Comparison of ENCODE assay signal across 11 cellular contexts in the genomic region with DNA sequence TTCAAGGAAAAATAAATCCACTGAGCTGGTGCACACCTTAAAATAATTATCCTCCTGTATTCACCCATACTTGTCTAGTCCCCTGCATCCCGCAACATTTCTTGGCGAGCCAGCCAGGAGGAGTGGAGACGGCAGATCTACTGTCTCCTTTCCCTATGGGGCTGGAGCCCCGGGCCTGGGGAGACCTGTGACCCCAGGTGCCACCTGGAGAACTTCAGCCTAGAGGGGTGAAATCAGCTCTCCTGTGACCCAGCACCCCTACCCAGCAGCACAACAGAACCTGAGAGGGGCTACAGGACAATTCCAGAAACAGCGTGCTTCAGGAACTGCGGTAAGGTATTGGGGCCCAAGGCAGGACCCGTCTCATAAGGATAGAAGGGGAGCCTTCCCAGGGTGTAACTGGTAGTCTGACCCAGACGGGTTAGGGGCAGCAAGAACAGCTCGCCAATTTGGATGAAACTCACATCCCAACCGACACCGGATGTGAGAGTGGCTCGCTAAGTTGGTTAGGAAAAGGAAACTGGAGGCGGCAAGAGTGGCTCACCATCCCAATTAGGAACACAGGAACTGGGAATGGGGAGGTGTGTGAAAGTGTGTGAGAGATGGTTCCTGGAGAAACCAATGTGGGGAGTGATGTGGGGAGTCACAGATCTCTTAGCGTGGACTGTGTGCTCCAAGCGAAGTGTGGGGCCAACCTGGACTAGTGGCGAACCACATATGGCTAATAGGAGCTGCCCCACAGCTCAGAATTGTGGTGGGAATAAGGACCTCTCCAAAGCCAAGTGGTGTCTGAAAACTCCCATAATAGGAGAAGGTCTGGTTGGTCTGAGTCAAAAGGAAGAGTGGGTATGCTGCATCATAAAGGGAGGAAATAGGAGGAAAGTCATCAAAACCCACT. TPM values are rescaled to one million over a fixed set of nuclear protein-coding genes. Genes with fewer than 3 reads are reported as not detected.
DNase-seq lines count a peak whose midpoint lies in the region; ATAC-seq, FAIRE-seq and TF ChIP-seq lines count a peak whose summit lies in the region.
"Had no signal": no experiment of that assay in that cellular context is flagged by ENCODE, and none has a peak within 500 bp of the region (broad histone marks: within the 10 kb centered on the region; RNA-seq: fewer than 3 reads in every experiment).

No MANE protein-coding gene starts in this region.

- H3K9me3 Mint-ChIP-seq in MCF 10A (ENCODE audit: unreplicated experiment) = no peaks in the 10 kb centered on the region
- H3K9me3 Mint-ChIP-seq in activated CD8-positive, alpha-beta memory T cell treated with anti-CD3 and anti-CD28 coated beads, Interleukin-2, amount 10 ng/mL, durations not matched to agents 7 days and 5 days (ENCODE audit: low read depth) = no peaks in the 10 kb centered on the region
- H3K9me3 Mint-ChIP-seq in activated CD4-positive, alpha-beta memory T cell treated with anti-CD3 and anti-CD28 coated beads, Interleukin-2, amount 10 ng/mL, durations not matched to agents 7 days and 5 days = no peaks in the 10 kb centered on the region

- FAIRE-seq in HepG2 (lab: Jason Lieb, UNC) = no peak

- peaks cover 4% of the 10 kb centered on the region for H3K36me3 Mint-ChIP-seq in MCF 10A (ENCODE audit: insufficient read depth, unreplicated experiment)
- no peaks in the 10 kb centered on the region for H3K36me3 Mint-ChIP-seq in activated CD8-positive, alpha-beta memory T cell treated with anti-CD3 and anti-CD28 coated beads, Interleukin-2, amount 10 ng/mL, durations not matched to agents 7 days and 5 days
- H3K36me3 Mint-ChIP-seq in activated CD4-positive, alpha-beta memory T cell treated with anti-CD3 and anti-CD28 coated beads, Interleukin-2, amount 10 ng/mL, durations not matched to agents 7 days and 5 days (ENCODE audit: low read depth) = no peaks in the 10 kb centered on the region

- H3K79me2 ChIP-seq in HepG2 (ENCODE audit: insufficient read depth, low read length) = no peaks in the 10 kb centered on the region

- TF ChIP-seq RAD21 in HepG2 (CRISPR knock-in tag; IDR thresholded peaks at IDR 0.05) = no peak

- TF ChIP-seq EP300 in HepG2 (IDR thresholded peaks at IDR 0.05; ENCODE audit: low read depth in 2 of 2, low read length in 2 of 2) (no peak), HepG2 (CRISPR knock-in tag; IDR thresholded peaks at IDR 0.05; ENCODE audit: borderline replicate concordance) (no peak)

- peak overlapping the region in 2 of 3 experiments; percentile 66 to 67; a peak in 4 of 6 replicates for H3K4me3 ChIP-seq in HepG2 (replicated peaks in 1 of 3; ENCODE audit: insufficient read depth in 1 of 3, low read depth in 2 of 3, low read length in 3 of 3)
- no peak overlapping the region for H3K4me3 ChIP-seq in right lobe of liver
- peak overlapping the region in 1 of 2 experiments; percentile 23 for H3K4me3 ChIP-seq in neutrophil (ENCODE audit: low read depth in 1 of 2, low read length in 1 of 2)

- peak overlapping the region; percentile 30 for H3K27ac Mint-ChIP-seq in MCF 10A (ENCODE audit: low read depth, unreplicated experiment)
- H3K27ac Mint-ChIP-seq in activated CD8-positive, alpha-beta memory T cell treated with anti-CD3 and anti-CD28 coated beads, Interleukin-2, amount 10 ng/mL, durations not matched to agents 7 days and 5 days = no peak overlapping the region
- no peak overlapping the region for H3K27ac Mint-ChIP-seq in activated CD4-positive, alpha-beta memory T cell treated with anti-CD3 and anti-CD28 coated beads, Interleukin-2, amount 10 ng/mL, durations not matched to agents 7 days and 5 days

- no TSS peak for BruUV-seq in HepG2 (replicated peaks; lab: Mats Ljungman, UMichigan)
- BruUV-seq in MCF 10A (replicated peaks; lab: Mats Ljungman, UMichigan) = no TSS peak

- no peak overlapping the region; the same call in 1 of the 2 replicates for H3K9ac ChIP-seq in HepG2 (ENCODE audit: insufficient read depth, low read depth, low read length)

- in situ Hi-C loops in HepG2 (cut with HindIII; ENCODE audit: extremely low pct_ligation_motif_present, low pct_unique_long_range_greater_than_20kb) = no loop called here

- H3K36me3 ChIP-seq in HepG2 (replicated peaks in 1 of 2; ENCODE audit: control insufficient read depth in 1 of 2, insufficient read depth in 2 of 2, low read length in 2 of 2) (no peaks in the 10 kb centered on the region), right lobe of liver (no peaks in the 10 kb centered on the region), neutrophil (no peaks in the 10 kb centered on the region)

- ATAC-seq in HepG2 (peak; percentile 10; the same call in 1 of the 3 replicates), right lobe of liver (no peak), GM21723 (IDR thresholded peaks at IDR 0.05; ENCODE audit: unreplicated experiment) (no peak), GM19467 (IDR thresholded peaks at IDR 0.05; ENCODE audit: unreplicated experiment) (no peak)
- ATAC-seq in activated CD8-positive, alpha-beta memory T cell treated with anti-CD3 and anti-CD28 coated beads, Interleukin-2, amount 10 ng/mL, durations not matched to agents 7 days and 5 days = no peak
- ATAC-seq: Panc1 had no signal

- no peak overlapping the region for H3K4me3 Mint-ChIP-seq in MCF 10A (ENCODE audit: unreplicated experiment)
- H3K4me3 Mint-ChIP-seq in activated CD8-positive, alpha-beta memory T cell treated with anti-CD3 and anti-CD28 coated beads, Interleukin-2, amount 10 ng/mL, durations not matched to agents 7 days and 5 days = no peak overlapping the region
- H3K4me3 Mint-ChIP-seq in activated CD4-positive, alpha-beta memory T cell treated with anti-CD3 and anti-CD28 coated beads, Interleukin-2, amount 10 ng/mL, durations not matched to agents 7 days and 5 days = no peak overlapping the region

- DNase-seq in HepG2 (ENCODE audit: low spot score) (no peak), right lobe of liver (no peak), MCF 10A (ENCODE audit: unreplicated experiment) (no peak)
- DNase-seq in activated CD8-positive, alpha-beta memory T cell treated with anti-CD3 and anti-CD28 coated beads, Interleukin-2, amount 10 ng/mL, durations not matched to agents 7 days and 5 days = no peak
- DNase-seq in activated CD4-positive, alpha-beta memory T cell treated with anti-CD3 and anti-CD28 coated beads, Interleukin-2, amount 10 ng/mL, durations not matched to agents 7 days and 5 days = no peak
- DNase-seq: activated CD4-positive, alpha-beta T cell treated with anti-CD3 and anti-CD28 coated beads for 1 hour; NCI-H1105 had no signal

- peaks cover 0 to 16% of the 10 kb centered on the region in 2 experiments; a peak in 3 of 5 replicates for H3K27me3 ChIP-seq in HepG2 (ENCODE audit: control insufficient read depth in 1 of 2, insufficient read depth in 2 of 2, low read length in 2 of 2)
- no peaks in the 10 kb centered on the region for H3K27me3 ChIP-seq in right lobe of liver
- H3K27me3 ChIP-seq in neutrophil = peaks cover 8% of the 10 kb centered on the region

- no peaks in the 10 kb centered on the region for H3K9me3 ChIP-seq in HepG2 (ENCODE audit: low read length)
- H3K9me3 ChIP-seq in right lobe of liver = no peaks in the 10 kb centered on the region
- no peaks in the 10 kb centered on the region for H3K9me3 ChIP-seq in neutrophil

- peaks cover 26% of the 10 kb centered on the region for H3K4me1 ChIP-seq in HepG2 (ENCODE audit: insufficient read depth, low read length)
- peaks cover 0 to 18% (median 1%) of the 10 kb centered on the region in 4 donors for H3K4me1 ChIP-seq in right lobe of liver
- peaks cover 13 to 19% of the 10 kb centered on the region in 2 experiments for H3K4me1 ChIP-seq in neutrophil (ENCODE audit: control insufficient read depth in 1 of 2, insufficient read depth in 1 of 2, low read depth in 1 of 2, low read length in 1 of 2)

- peak overlapping the region; percentile 79 for H3K4me2 ChIP-seq in HepG2 (ENCODE audit: low read depth, low read length)

- TF ChIP-seq POLR2A in HepG2 (IDR thresholded peaks at IDR 0.05; ENCODE audit: insufficient read depth in 1 of 2, low read depth in 2 of 2, low read length in 2 of 2) = no peak
- no peak for TF ChIP-seq POLR2A in right lobe of liver (IDR thresholded peaks at IDR 0.05)

- H3K27me3 Mint-ChIP-seq in MCF 10A (ENCODE audit: insufficient read depth, unreplicated experiment) = no peaks in the 10 kb centered on the region
- H3K27me3 Mint-ChIP-seq in activated CD8-positive, alpha-beta memory T cell treated with anti-CD3 and anti-CD28 coated beads, Interleukin-2, amount 10 ng/mL, durations not matched to agents 7 days and 5 days = peaks cover 41% of the 10 kb centered on the region
- peaks cover 26% of the 10 kb centered on the region for H3K27me3 Mint-ChIP-seq in activated CD4-positive, alpha-beta memory T cell treated with anti-CD3 and anti-CD28 coated beads, Interleukin-2, amount 10 ng/mL, durations not matched to agents 7 days and 5 days

- POLR2A ChIA-PET in HepG2 (lab: Yijun Ruan, JAX) = no interaction called here
- POLR2A ChIA-PET in MCF 10A (lab: Yijun Ruan, JAX) = interaction anchor here (0.9 kb wide), 1 partner anchor 181 kb away, joined by 4 read pairs; no protein-coding TSS in a partner anchor
- POLR2A ChIA-PET in activated CD4-positive, alpha-beta memory T cell treated with anti-CD3 and anti-CD28 coated beads, Interleukin-2, amount 10 ng/mL, durations not matched to agents 7 days and 5 days (lab: Charles Lee) = interaction anchor here (0.9 to 1.6 kb wide), 2 partner anchors 177 to 258 kb away, joined by 3 to 4 read pairs; partner anchors contain the start of gene SLC37A3

- WGBS in HepG2 (ENCODE audit: low lambda C conversion rate) = 60% methylated on average over 14 of the region's 16 CpGs
- WGBS in right lobe of liver (ENCODE audit: insufficient coverage, low coverage, low lambda C conversion rate, missing lambda C conversion rate) = 84% methylated on average over 10 of the region's 16 CpGs

- H4K20me1 ChIP-seq in HepG2 (ENCODE audit: insufficient read depth, low read length) = no peaks in the 10 kb centered on the region

- H2AFZ ChIP-seq in HepG2 (ENCODE audit: low read length) = peak overlapping the region; percentile 92

- H3K27ac ChIP-seq in HepG2 (ENCODE audit: extremely low read length, insufficient read depth, low read length) = no peak overlapping the region
- H3K27ac ChIP-seq in right lobe of liver = peak overlapping the region in 1 of 3 donors; percentile 37
- peak overlapping the region; percentile 75 for H3K27ac ChIP-seq in neutrophil

- intact Hi-C loops in HepG2 (cut with micrococcal nuclease; ENCODE audit: unreplicated experiment) (loop anchor here (10.0 kb wide), 1 partner anchor 359 kb away; the partner anchor contains the start of gene MRPS33), right lobe of liver (cut with DNase I) (no loop called here), MCF 10A (cut with micrococcal nuclease) (no loop called here)

- CTCF ChIA-PET in HepG2 (lab: Yijun Ruan, JAX; ENCODE audit: low intra/inter-chr PET ratio, low total read pairs) (interaction anchor here (4.7 kb wide), 1 partner anchor 137 kb away, joined by 83 read pairs; no protein-coding TSS in a partner anchor), MCF 10A (lab: Yijun Ruan, JAX) (interaction anchor here (0.6 to 3.6 kb wide), 8 partner anchors 110 to 181 kb away, joined by 3 to 21 read pairs (median 4); no protein-coding TSS in a partner anchor)
- CTCF ChIA-PET in activated CD8-positive, alpha-beta memory T cell treated with anti-CD3 and anti-CD28 coated beads, Interleukin-2, amount 10 ng/mL, durations not matched to agents 7 days and 5 days (lab: Charles Lee) = interaction anchor here (0.9 to 1.3 kb wide), 3 partner anchors 14 to 179 kb away, joined by 3 to 4 read pairs (median 4); no protein-coding TSS in a partner anchor
- CTCF ChIA-PET in activated CD4-positive, alpha-beta memory T cell treated with anti-CD3 and anti-CD28 coated beads, Interleukin-2, amount 10 ng/mL, durations not matched to agents 7 days and 5 days (lab: Charles Lee) = interaction anchor here (1.0 to 2.2 kb wide), 4 partner anchors 8 to 138 kb away, joined by 3 to 8 read pairs (median 3); no protein-coding TSS in a partner anchor

- H3K4me1 Mint-ChIP-seq in MCF 10A (ENCODE audit: insufficient read depth, unreplicated experiment) = peaks cover 28% of the 10 kb centered on the region
- peaks cover 18% of the 10 kb centered on the region for H3K4me1 Mint-ChIP-seq in activated CD8-positive, alpha-beta memory T cell treated with anti-CD3 and anti-CD28 coated beads, Interleukin-2, amount 10 ng/mL, durations not matched to agents 7 days and 5 days
- peaks cover 14% of the 10 kb centered on the region for H3K4me1 Mint-ChIP-seq in activated CD4-positive, alpha-beta memory T cell treated with anti-CD3 and anti-CD28 coated beads, Interleukin-2, amount 10 ng/mL, durations not matched to agents 7 days and 5 days

- no peak for TF ChIP-seq CTCF in HepG2 (CRISPR knock-in tag; IDR thresholded peaks at IDR 0.05)
- TF ChIP-seq CTCF in right lobe of liver (IDR thresholded peaks at IDR 0.05) = no peak
- TF ChIP-seq CTCF in MCF 10A (IDR thresholded peaks at IDR 0.05; ENCODE audit: unreplicated experiment) = no peak
- no peak for TF ChIP-seq CTCF in neutrophil (IDR thresholded peaks at IDR 0.05)

RNA-seq across cellular contexts. Expression of gene DENND2A, which starts 15.1 kb away (rescaled TPM):
- total RNA-seq in HepG2 (2016; rRNA removed; fragmentation: Illumina TruSeq; extraction: Trizol) (not detected in 2 replicates), right lobe of liver (1 to 10 TPM; 1.4 to 3.6 (median 2.4) TPM), MCF 10A (2022) (0.26 TPM in 1 of 2 replicates, not detected in the other)
- total RNA-seq in HepG2 (2016; cell fraction: cytosol; rRNA removed; fragmentation: Illumina TruSeq; extraction: Trizol; ENCODE audit: low read depth) = 0.09 and 0.10 TPM in 2 replicates
- total RNA-seq in HepG2 (2016; cell fraction: insoluble cytoplasmic fraction; rRNA removed; fragmentation: Illumina TruSeq; extraction: Trizol) = not detected in 2 replicates
- total RNA-seq in HepG2 (2016; cell fraction: membrane; rRNA removed; fragmentation: Illumina TruSeq; extraction: Trizol) = not detected in 2 replicates
- total RNA-seq in HepG2 (2016; cell fraction: nucleus; rRNA removed; fragmentation: Illumina TruSeq; extraction: Trizol) = not detected in 2 replicates
- 0.12 TPM in 1 of 2 replicates, not detected in the other for polyA plus RNA-seq in HepG2 (2011; rRNA removed)
- polyA plus RNA-seq in HepG2 (2011; cell fraction: cytosol; rRNA removed) = 0.05 TPM in 1 of 2 replicates, not detected in the other
- not detected in 2 replicates for polyA plus RNA-seq in HepG2 (2011; cell fraction: nucleus; rRNA removed)
- 0.04 and 0.13 TPM in 2 replicates for polyA plus RNA-seq in HepG2 (2012)
- polyA plus RNA-seq in HepG2 (2016; cell fraction: cytosol; fragmentation: Illumina TruSeq; extraction: Trizol; ENCODE audit: low read depth) = 0.02 TPM in 1 of 2 replicates, not detected in the other
- polyA plus RNA-seq in HepG2 (2016; cell fraction: insoluble cytoplasmic fraction; fragmentation: Illumina TruSeq; extraction: Trizol; ENCODE audit: low read depth) = not detected in 2 replicates
- not detected in 2 replicates for polyA plus RNA-seq in HepG2 (2016; cell fraction: membrane; fragmentation: Illumina TruSeq; extraction: Trizol; ENCODE audit: low read depth)
- not detected in 2 replicates for polyA plus RNA-seq in HepG2 (2016; cell fraction: nucleus; fragmentation: Illumina TruSeq; extraction: Trizol; ENCODE audit: insufficient read depth, low read depth)
- not detected in 2 replicates for polyA minus RNA-seq in HepG2 (2011; rRNA and poly(A)+ RNA removed; ENCODE audit: low replicate concordance)
- polyA minus RNA-seq in HepG2 (2011; cell fraction: cytosol; rRNA and poly(A)+ RNA removed) = not detected in 2 replicates
- polyA minus RNA-seq in HepG2 (2011; cell fraction: nucleus; rRNA and poly(A)+ RNA removed) = not detected in 2 replicates
- total RNA-seq in activated CD8-positive, alpha-beta memory T cell treated with anti-CD3 and anti-CD28 coated beads, Interleukin-2, amount 10 ng/mL, durations not matched to agents 7 days and 5 days = under 1 TPM in 1 of 2 experiments, not detected in 1; 0.32 TPM
- not detected for total RNA-seq in activated CD4-positive, alpha-beta memory T cell treated with anti-CD3 and anti-CD28 coated beads, Interleukin-2, amount 10 ng/mL, durations not matched to agents 7 days and 5 days

RNA-seq across cellular contexts. Expression of gene ADCK2, which starts 17.0 kb away (rescaled TPM):
- total RNA-seq in HepG2 (2016; rRNA removed; fragmentation: Illumina TruSeq; extraction: Trizol) (13.0 and 18.8 TPM in 2 replicates), right lobe of liver (10 to 100 TPM in 3 of 6 experiments, 1 to 10 TPM in 3; 7.8 to 13.9 (median 10.2) TPM), MCF 10A (2022) (22.2 and 27.8 TPM in 2 replicates)
- total RNA-seq in HepG2 (2016; cell fraction: cytosol; rRNA removed; fragmentation: Illumina TruSeq; extraction: Trizol; ENCODE audit: low read depth) = 11.3 and 12.9 TPM in 2 replicates
- 12.9 and 17.0 TPM in 2 replicates for total RNA-seq in HepG2 (2016; cell fraction: insoluble cytoplasmic fraction; rRNA removed; fragmentation: Illumina TruSeq; extraction: Trizol)
- total RNA-seq in HepG2 (2016; cell fraction: membrane; rRNA removed; fragmentation: Illumina TruSeq; extraction: Trizol) = 21.8 and 27.4 TPM in 2 replicates
- 9.9 and 12.3 TPM in 2 replicates for total RNA-seq in HepG2 (2016; cell fraction: nucleus; rRNA removed; fragmentation: Illumina TruSeq; extraction: Trizol)
- polyA plus RNA-seq in HepG2 (2011; rRNA removed) = 8.6 and 11.0 TPM in 2 replicates
- polyA plus RNA-seq in HepG2 (2011; cell fraction: cytosol; rRNA removed) = 9.4 and 11.4 TPM in 2 replicates
- 6.0 and 7.4 TPM in 2 replicates for polyA plus RNA-seq in HepG2 (2011; cell fraction: nucleus; rRNA removed)
- 9.1 and 12.8 TPM in 2 replicates for polyA plus RNA-seq in HepG2 (2012)
- polyA plus RNA-seq in HepG2 (2016; cell fraction: cytosol; fragmentation: Illumina TruSeq; extraction: Trizol; ENCODE audit: low read depth) = 8.4 and 11.6 TPM in 2 replicates
- polyA plus RNA-seq in HepG2 (2016; cell fraction: insoluble cytoplasmic fraction; fragmentation: Illumina TruSeq; extraction: Trizol; ENCODE audit: low read depth) = 12.7 and 13.0 TPM in 2 replicates
- 14.0 and 16.5 TPM in 2 replicates for polyA plus RNA-seq in HepG2 (2016; cell fraction: membrane; fragmentation: Illumina TruSeq; extraction: Trizol; ENCODE audit: low read depth)
- 12.7 and 15.1 TPM in 2 replicates for polyA plus RNA-seq in HepG2 (2016; cell fraction: nucleus; fragmentation: Illumina TruSeq; extraction: Trizol; ENCODE audit: insufficient read depth, low read depth)
- 16.6 and 21.9 TPM in 2 replicates for polyA minus RNA-seq in HepG2 (2011; rRNA and poly(A)+ RNA removed; ENCODE audit: low replicate concordance)
- 6.9 and 9.1 TPM in 2 replicates for polyA minus RNA-seq in HepG2 (2011; cell fraction: cytosol; rRNA and poly(A)+ RNA removed)
- 5.5 and 6.8 TPM in 2 replicates for polyA minus RNA-seq in HepG2 (2011; cell fraction: nucleus; rRNA and poly(A)+ RNA removed)
- 10 to 100 TPM; 18.3 to 23.2 TPM for total RNA-seq in activated CD8-positive, alpha-beta memory T cell treated with anti-CD3 and anti-CD28 coated beads, Interleukin-2, amount 10 ng/mL, durations not matched to agents 7 days and 5 days
- total RNA-seq in activated CD4-positive, alpha-beta memory T cell treated with anti-CD3 and anti-CD28 coated beads, Interleukin-2, amount 10 ng/mL, durations not matched to agents 7 days and 5 days = 10 to 100 TPM; 23.4 to 23.9 TPM

RNA-seq across cellular contexts. Expression of gene NDUFB2, which starts 40.7 kb away (rescaled TPM):
- total RNA-seq in HepG2 (2016; rRNA removed; fragmentation: Illumina TruSeq; extraction: Trizol) (221 and 276 TPM in 2 replicates), right lobe of liver (100 to 1,000 TPM; 114 to 235 (median 134) TPM), MCF 10A (2022) (166 and 189 TPM in 2 replicates)
- total RNA-seq in HepG2 (2016; cell fraction: cytosol; rRNA removed; fragmentation: Illumina TruSeq; extraction: Trizol; ENCODE audit: low read depth) = 157 and 214 TPM in 2 replicates
- total RNA-seq in HepG2 (2016; cell fraction: insoluble cytoplasmic fraction; rRNA removed; fragmentation: Illumina TruSeq; extraction: Trizol) = 236 and 320 TPM in 2 replicates
- 201 and 247 TPM in 2 replicates for total RNA-seq in HepG2 (2016; cell fraction: membrane; rRNA removed; fragmentation: Illumina TruSeq; extraction: Trizol)
- total RNA-seq in HepG2 (2016; cell fraction: nucleus; rRNA removed; fragmentation: Illumina TruSeq; extraction: Trizol) = 67.5 and 90.6 TPM in 2 replicates
- polyA plus RNA-seq in HepG2 (2011; rRNA removed) = 191 and 206 TPM in 2 replicates
- 340 and 406 TPM in 2 replicates for polyA plus RNA-seq in HepG2 (2011; cell fraction: cytosol; rRNA removed)
- polyA plus RNA-seq in HepG2 (2011; cell fraction: nucleus; rRNA removed) = 77.0 and 82.4 TPM in 2 replicates
- polyA plus RNA-seq in HepG2 (2012) = 92.9 and 110 TPM in 2 replicates
- 164 and 220 TPM in 2 replicates for polyA plus RNA-seq in HepG2 (2016; cell fraction: cytosol; fragmentation: Illumina TruSeq; extraction: Trizol; ENCODE audit: low read depth)
- 232 and 255 TPM in 2 replicates for polyA plus RNA-seq in HepG2 (2016; cell fraction: insoluble cytoplasmic fraction; fragmentation: Illumina TruSeq; extraction: Trizol; ENCODE audit: low read depth)
- 160 and 191 TPM in 2 replicates for polyA plus RNA-seq in HepG2 (2016; cell fraction: membrane; fragmentation: Illumina TruSeq; extraction: Trizol; ENCODE audit: low read depth)
- polyA plus RNA-seq in HepG2 (2016; cell fraction: nucleus; fragmentation: Illumina TruSeq; extraction: Trizol; ENCODE audit: insufficient read depth, low read depth) = 139 and 150 TPM in 2 replicates
- 49.6 and 83.1 TPM in 2 replicates for polyA minus RNA-seq in HepG2 (2011; rRNA and poly(A)+ RNA removed; ENCODE audit: low replicate concordance)
- 18.0 and 25.3 TPM in 2 replicates for polyA minus RNA-seq in HepG2 (2011; cell fraction: cytosol; rRNA and poly(A)+ RNA removed)
- polyA minus RNA-seq in HepG2 (2011; cell fraction: nucleus; rRNA and poly(A)+ RNA removed) = 15.2 and 16.7 TPM in 2 replicates
- 100 to 1,000 TPM; 165 to 170 TPM for total RNA-seq in activated CD8-positive, alpha-beta memory T cell treated with anti-CD3 and anti-CD28 coated beads, Interleukin-2, amount 10 ng/mL, durations not matched to agents 7 days and 5 days
- 100 to 1,000 TPM; 155 to 156 TPM for total RNA-seq in activated CD4-positive, alpha-beta memory T cell treated with anti-CD3 and anti-CD28 coated beads, Interleukin-2, amount 10 ng/mL, durations not matched to agents 7 days and 5 days

Comparison
In these comparisons a context has a peak if more than half of its experiments do, and no peak if none do; other contexts are left out.
1. H3K4me3 ChIP-seq: peak in HepG2 (2 of 3); none in right lobe of liver (0 of 3).